13 cellular contexts compared by ENCODE assay signal in the genomic region with DNA sequence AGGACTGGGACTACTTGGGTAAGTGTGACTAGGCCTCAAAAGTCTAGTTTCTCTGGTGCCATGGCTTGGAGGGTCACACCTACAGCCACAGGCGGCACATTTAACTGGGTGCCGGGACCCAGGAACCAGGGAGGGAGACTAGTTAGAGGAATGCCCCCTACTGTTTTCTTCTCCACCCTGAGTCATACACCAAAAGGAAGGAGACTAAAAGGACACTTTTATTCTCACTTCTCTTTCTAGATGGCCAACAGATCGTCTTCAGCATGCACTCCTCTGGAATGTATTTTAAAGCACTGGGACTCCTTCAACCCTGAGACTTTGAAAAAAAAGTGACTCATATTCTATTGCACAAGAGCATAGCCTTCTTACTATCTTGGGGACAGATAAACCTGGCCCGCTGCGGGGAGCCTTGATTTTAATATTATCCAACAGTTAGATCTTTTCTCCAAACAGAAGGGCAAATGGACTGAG. TPM values are rescaled to one million over a fixed set of nuclear protein-coding genes. Genes with fewer than 3 reads are reported as not detected.
DNase-seq lines count a peak whose midpoint lies in the region; ATAC-seq, FAIRE-seq and TF ChIP-seq lines count a peak whose summit lies in the region.
"Had no signal": no experiment of that assay in that cellular context is flagged by ENCODE, and none has a peak within 500 bp of the region (broad histone marks: within the 10 kb centered on the region; RNA-seq: fewer than 3 reads in every experiment).

No MANE protein-coding gene starts in this region.

- TF ChIP-seq CTCF in pancreas (IDR thresholded peaks at IDR 0.05): no peak
- TF ChIP-seq CTCF in WERI-Rb-1 (IDR thresholded peaks at IDR 0.05; ENCODE audit: low read depth, low read length): no peak

- H3K27ac Mint-ChIP-seq in CD4-positive, CD25-positive, alpha-beta regulatory T cell: peak overlapping the region in 2 of 3 donors; percentile 42 to 80

- TF ChIP-seq POLR2A in erythroblast (IDR thresholded peaks at IDR 0.05; ENCODE audit: low read length): no peak

- peaks cover 35% of the 10 kb centered on the region for H3K36me3 ChIP-seq in CD4-positive, CD25-positive, alpha-beta regulatory T cell (ENCODE audit: control insufficient read depth, insufficient read depth, low read length)
- H3K36me3 ChIP-seq in pancreas: no peaks in the 10 kb centered on the region
- no peaks in the 10 kb centered on the region for H3K36me3 ChIP-seq in WERI-Rb-1
- H3K36me3 ChIP-seq: neutrophil had no signal

- peaks cover 0 to 41% (median 21%) of the 10 kb centered on the region in 7 donors for H3K9me3 Mint-ChIP-seq in CD4-positive, CD25-positive, alpha-beta regulatory T cell

- H3K27me3 ChIP-seq in CD4-positive, CD25-positive, alpha-beta regulatory T cell (ENCODE audit: control insufficient read depth, insufficient read depth, low read length): no peaks in the 10 kb centered on the region
- H3K27me3 ChIP-seq in pancreas: no peaks in the 10 kb centered on the region
- no peaks in the 10 kb centered on the region for H3K27me3 ChIP-seq in WERI-Rb-1 (ENCODE audit: insufficient read depth, low read depth, severe bottlenecking)
- H3K27me3 ChIP-seq: neutrophil had no signal

- DNase-seq in CD4-positive, CD25-positive, alpha-beta regulatory T cell: no peak
- peak; percentile 95 for DNase-seq in NOMO-1 treated with DMSO at 0.1 percent for 48 hours (lab: John Stamatoyannopoulos, UW; ENCODE audit: unreplicated experiment)
- peak; percentile 22 to 27 for DNase-seq in erythroblast (lab: John Stamatoyannopoulos, UW)
- DNase-seq in pancreas: peak in 1 of 6 donors; percentile 15
- DNase-seq in WERI-Rb-1: no peak
- no peak for DNase-seq in germinal center (ENCODE audit: low spot score)
- no peak for DNase-seq in KG1 (lab: John Stamatoyannopoulos, UW)
- DNase-seq: activated gamma-delta T cell, NCI-H2107 had no signal

- no peak for FAIRE-seq in pancreas (lab: Jason Lieb, UNC)

- peaks cover 14 to 47% of the 10 kb centered on the region in 2 experiments for H3K9me3 ChIP-seq in CD4-positive, CD25-positive, alpha-beta regulatory T cell (ENCODE audit: control insufficient read depth in 2 of 2, low read length in 2 of 2)
- H3K9me3 ChIP-seq in pancreas (no peaks in the 10 kb centered on the region), WERI-Rb-1 (ENCODE audit: severe bottlenecking) (peaks cover 7% of the 10 kb centered on the region)
- H3K9me3 ChIP-seq: neutrophil had no signal

- H3K36me3 Mint-ChIP-seq in CD4-positive, CD25-positive, alpha-beta regulatory T cell: peaks cover 45% of the 10 kb centered on the region

- H3K4me1 Mint-ChIP-seq in CD4-positive, CD25-positive, alpha-beta regulatory T cell: peaks cover 5 to 18% (median 12%) of the 10 kb centered on the region in 4 donors

- no peak overlapping the region for H3K27ac ChIP-seq in CD4-positive, CD25-positive, alpha-beta regulatory T cell (ENCODE audit: insufficient read depth, low read length, poor library complexity, severe bottlenecking)
- no peak overlapping the region for H3K27ac ChIP-seq in pancreas
- no peak overlapping the region for H3K27ac ChIP-seq in WERI-Rb-1
- H3K27ac ChIP-seq: neutrophil had no signal

- intact Hi-C loops in pancreas (cut with DNase I): no loop called here

- no peaks in the 10 kb centered on the region for H3K27me3 Mint-ChIP-seq in CD4-positive, CD25-positive, alpha-beta regulatory T cell

- H3K4me3 ChIP-seq in CD4-positive, CD25-positive, alpha-beta regulatory T cell (ENCODE audit: low read depth, low read length): no peak overlapping the region
- H3K4me3 ChIP-seq in pancreas: no peak overlapping the region
- H3K4me3 ChIP-seq in WERI-Rb-1 (ENCODE audit: low read depth, low read length): no peak overlapping the region

- H3K4me3 Mint-ChIP-seq in CD4-positive, CD25-positive, alpha-beta regulatory T cell: no peak overlapping the region

- WGBS in pancreas, 2 donors: 60 to 67% methylated on average over 5 of the region's 5 CpGs

- ATAC-seq in CD4-positive, CD25-positive, alpha-beta regulatory T cell (ENCODE audit: low read depth in 2 of 2): no peak
- ATAC-seq in pancreas: peak; percentile 80 to 90 (median 82)
- no peak for ATAC-seq in GM19455 (IDR thresholded peaks at IDR 0.05; ENCODE audit: unreplicated experiment)

- no peaks in the 10 kb centered on the region for H3K4me1 ChIP-seq in CD4-positive, CD25-positive, alpha-beta regulatory T cell (ENCODE audit: control insufficient read depth, insufficient read depth, low read length, poor library complexity, severe bottlenecking)
- H3K4me1 ChIP-seq in pancreas: peaks cover 0 to 7% (median 7%) of the 10 kb centered on the region in 3 donors

RNA-seq across cellular contexts. Expression of gene PLN, which starts 33.4 kb away (rescaled TPM):
- total RNA-seq in CD4-positive, CD25-positive, alpha-beta regulatory T cell: not detected
- polyA plus RNA-seq in CD4-positive, CD25-positive, alpha-beta regulatory T cell: under 1 TPM; 0.13 to 0.40 (median 0.27) TPM
- total RNA-seq in pancreas: 1 to 10 TPM in 1 of 6 donors, under 1 TPM in 5; 0.09 to 1.1 (median 0.52) TPM
- 1 to 10 TPM; 2.1 to 2.8 TPM for polyA plus RNA-seq in pancreas
- total RNA-seq: Daoy; T-helper 1 cell treated with Interleukin-12 subunit alpha and Interleukin-12 subunit beta and Interleukin-4 antibody, amounts not matched to agents 30 ng/mL and 1 ng/mL, for 36 hours had no signal

Comparison
In these comparisons a context has a peak if more than half of its experiments do, and no peak if none do; other contexts are left out.
1. ATAC-seq: peak in pancreas (4 of 4); none in CD4-positive, CD25-positive, alpha-beta regulatory T cell (0 of 2) and GM19455 (single experiment).
2. DNase-seq: peak in NOMO-1 treated with DMSO at 0.1 percent for 48 hours (single experiment) and erythroblast (2 of 2); none in CD4-positive, CD25-positive, alpha-beta regulatory T cell (0 of 3), WERI-Rb-1 (single experiment), germinal center (single experiment) and KG1 (single experiment).